16 cellular contexts compared by ENCODE assay signal in the genomic region with DNA sequence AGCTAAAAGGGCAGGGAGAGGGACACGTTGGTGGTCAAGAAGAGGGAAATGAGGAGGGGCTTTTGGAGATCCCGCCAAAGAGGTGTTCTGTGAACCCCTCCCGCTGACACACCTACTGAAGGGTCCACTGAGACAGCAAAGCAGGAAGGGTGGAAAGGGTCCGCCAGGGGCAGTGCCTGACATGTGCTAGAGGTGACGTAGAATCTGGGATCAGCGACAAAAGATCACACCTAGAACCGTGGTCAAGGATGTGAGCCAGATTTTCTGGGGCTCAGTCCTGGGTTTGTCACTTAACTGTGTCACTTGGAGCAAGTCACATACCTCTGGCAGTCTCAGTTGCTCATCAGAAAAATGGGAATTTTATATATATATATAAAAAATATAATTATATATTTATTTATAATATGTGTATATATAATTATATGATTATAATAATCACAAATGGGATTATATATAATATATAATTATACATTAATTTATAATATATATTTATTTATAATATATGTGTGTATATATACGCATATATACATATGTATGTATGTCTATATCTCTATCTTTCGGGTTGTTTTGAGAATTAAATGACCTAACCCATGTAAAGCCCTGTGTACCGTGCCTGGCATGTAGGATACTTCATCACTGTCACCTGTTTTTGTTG. TPM values are rescaled to one million over a fixed set of nuclear protein-coding genes. Genes with fewer than 3 reads are reported as not detected.
DNase-seq lines count a peak whose midpoint lies in the region; ATAC-seq, FAIRE-seq and TF ChIP-seq lines count a peak whose summit lies in the region.
"Had no signal": no experiment of that assay in that cellular context is flagged by ENCODE, and none has a peak within 500 bp of the region (broad histone marks: within the 10 kb centered on the region; RNA-seq: fewer than 3 reads in every experiment).

No MANE protein-coding gene starts in this region.

- H3K9me3 ChIP-seq in H1 (ENCODE audit: insufficient read depth in 2 of 2, low read depth in 1 of 2, low read length in 1 of 2) = no peaks in the 10 kb centered on the region
- H3K9me3 ChIP-seq in aorta (ENCODE audit: control insufficient read depth, low read length) = no peaks in the 10 kb centered on the region
- H3K9me3 ChIP-seq: A549, colonic mucosa, SJSA1, thoracic aorta had no signal

- TF ChIP-seq POLR2A in Raji (IDR thresholded peaks at IDR 0.05; ENCODE audit: insufficient read depth, low read depth, low read length) (0 out of 2 replicates have a peak, but pooled peaks have one; percentile 7), H1 (IDR thresholded peaks at IDR 0.05; ENCODE audit: control extremely low read depth in 1 of 2, low read depth in 2 of 2, low read length in 2 of 2) (no peak)

- no peak for TF ChIP-seq CTCF in H1 (IDR thresholded peaks at IDR 0.05; ENCODE audit: control extremely low read depth in 1 of 3, insufficient read depth in 1 of 3, low read depth in 1 of 3, low read length in 3 of 3)

- H3K27me3 Mint-ChIP-seq in activated CD4-positive, alpha-beta T cell treated with anti-CD3 and anti-CD28 coated beads, Interleukin-2, amount 10 ng/mL, durations not matched to agents 7 days and 5 days = no peaks in the 10 kb centered on the region
- no peaks in the 10 kb centered on the region for H3K27me3 Mint-ChIP-seq in stimulated activated memory B cell treated with anti-CD40 and anti-IgM and Interleukin-4, amounts not matched to agents 10 μg/mL and 1 μg/mL and 100 μg/mL, for 72 hours

- H3K4me1 Mint-ChIP-seq in activated CD4-positive, alpha-beta T cell treated with anti-CD3 and anti-CD28 coated beads, Interleukin-2, amount 10 ng/mL, durations not matched to agents 7 days and 5 days = peaks cover 77% of the 10 kb centered on the region
- H3K4me1 Mint-ChIP-seq in stimulated activated memory B cell treated with anti-CD40 and anti-IgM and Interleukin-4, amounts not matched to agents 10 μg/mL and 1 μg/mL and 100 μg/mL, for 72 hours = peaks cover 66% of the 10 kb centered on the region

- TF ChIP-seq EP300 in H1 (IDR thresholded peaks at IDR 0.05; ENCODE audit: borderline replicate concordance in 1 of 2, low read depth in 2 of 2, low read length in 2 of 2) = no peak

- WGBS in H1 (ENCODE audit: extremely low coverage in 1 of 2, insufficient coverage in 1 of 2, insufficient read length in 1 of 2, insufficient replicate concordance in 2 of 2, low coverage in 1 of 2, low lambda C conversion rate in 2 of 2, missing lambda C conversion rate in 1 of 2), 2 experiments = 80% methylated on average over 10 of the region's 10 CpGs; no CpG with 5 or more reads in 1 of the 2 experiments
- WGBS in aorta, 2 donors = 89 to 96% methylated on average over 10 of the region's 10 CpGs

- H2AK5ac ChIP-seq in H1 (ENCODE audit: low read depth, low read length) = no peak overlapping the region

- 0 out of 2 replicates have a peak overlapping the region, but pooled peaks have one; percentile 5 for H4K8ac ChIP-seq in H1 (ENCODE audit: extremely low read depth, insufficient read depth, low read length)

- peaks cover 3% of the 10 kb centered on the region for H3K9me3 Mint-ChIP-seq in activated CD4-positive, alpha-beta T cell treated with anti-CD3 and anti-CD28 coated beads, Interleukin-2, amount 10 ng/mL, durations not matched to agents 7 days and 5 days
- no peaks in the 10 kb centered on the region for H3K9me3 Mint-ChIP-seq in stimulated activated memory B cell treated with anti-CD40 and anti-IgM and Interleukin-4, amounts not matched to agents 10 μg/mL and 1 μg/mL and 100 μg/mL, for 72 hours

- H3K56ac ChIP-seq in H1 (replicated peaks; ENCODE audit: insufficient read length, low read depth, low read length) = no peak overlapping the region

- H2BK15ac ChIP-seq in H1 (ENCODE audit: low read length) = no peak overlapping the region

- H3K18ac ChIP-seq in H1 (ENCODE audit: extremely low read depth, low read length) = no peak overlapping the region

- H3K4me2 ChIP-seq in H1 (ENCODE audit: insufficient read depth in 1 of 2, low read depth in 2 of 2, low read length in 2 of 2) = no peak overlapping the region
- H3K4me2 ChIP-seq: A549 had no signal

- peaks cover 2% of the 10 kb centered on the region; the same call in 1 of the 2 replicates for H3K23me2 ChIP-seq in H1 (ENCODE audit: low read depth, low read length)

- H3K36me3 ChIP-seq in H1 (ENCODE audit: control insufficient read depth in 2 of 4, insufficient read depth in 4 of 4, low read length in 3 of 4) (no peaks in the 10 kb centered on the region), aorta (ENCODE audit: control insufficient read depth in 1 of 2, insufficient read depth in 2 of 2, low read length in 1 of 2) (no peaks in the 10 kb centered on the region)
- H3K36me3 ChIP-seq: colonic mucosa, SJSA1, thoracic aorta had no signal

- peaks cover 66% of the 10 kb centered on the region for H3K36me3 Mint-ChIP-seq in activated CD4-positive, alpha-beta T cell treated with anti-CD3 and anti-CD28 coated beads, Interleukin-2, amount 10 ng/mL, durations not matched to agents 7 days and 5 days (ENCODE audit: low read depth)
- H3K36me3 Mint-ChIP-seq in stimulated activated memory B cell treated with anti-CD40 and anti-IgM and Interleukin-4, amounts not matched to agents 10 μg/mL and 1 μg/mL and 100 μg/mL, for 72 hours = peaks cover 6% of the 10 kb centered on the region

- H2BK12ac ChIP-seq in H1 (ENCODE audit: low read depth, low read length) = no peak overlapping the region

- no peak for TF ChIP-seq RAD21 in H1 (IDR thresholded peaks at IDR 0.05 in 1 of 2, conservative IDR thresholded peaks at IDR 0.05 in 1 of 2; ENCODE audit: low read depth in 2 of 2, low read length in 2 of 2)

- peak overlapping the region; percentile 62 for H3K4me3 Mint-ChIP-seq in activated CD4-positive, alpha-beta T cell treated with anti-CD3 and anti-CD28 coated beads, Interleukin-2, amount 10 ng/mL, durations not matched to agents 7 days and 5 days
- H3K4me3 Mint-ChIP-seq in stimulated activated memory B cell treated with anti-CD40 and anti-IgM and Interleukin-4, amounts not matched to agents 10 μg/mL and 1 μg/mL and 100 μg/mL, for 72 hours = peak overlapping the region; percentile 16

- H3K27ac Mint-ChIP-seq in activated CD4-positive, alpha-beta T cell treated with anti-CD3 and anti-CD28 coated beads, Interleukin-2, amount 10 ng/mL, durations not matched to agents 7 days and 5 days = peak overlapping the region; percentile 99
- H3K27ac Mint-ChIP-seq in stimulated activated memory B cell treated with anti-CD40 and anti-IgM and Interleukin-4, amounts not matched to agents 10 μg/mL and 1 μg/mL and 100 μg/mL, for 72 hours = peak overlapping the region; percentile 96

- FAIRE-seq in H1 (lab: Jason Lieb, UNC) = no peak
- FAIRE-seq: A549 had no signal

- H4K5ac ChIP-seq in H1 (ENCODE audit: insufficient read length, low read depth, low read length) = no peak overlapping the region

- H3K4ac ChIP-seq in H1 (replicated peaks; ENCODE audit: insufficient read length, low read depth, low read length) = no peak overlapping the region

- no peak overlapping the region for H4K91ac ChIP-seq in H1 (replicated peaks; ENCODE audit: insufficient read length, low read length)

- POLR2A ChIA-PET in activated CD4-positive, alpha-beta T cell treated with anti-CD3 and anti-CD28 coated beads, Interleukin-2, amount 10 ng/mL, durations not matched to agents 7 days and 5 days (lab: Charles Lee) = interaction anchor here (0.6 to 3.7 kb wide), 4 partner anchors 18 to 1098 kb away, joined by 3 to 28 read pairs (median 4); a partner anchor contains a TSS
- POLR2A ChIA-PET in H1 (lab: Charles Lee; ENCODE audit: partially characterized antibody) = interaction anchor here (1.0 to 1.3 kb wide), 2 partner anchors 16 to 124 kb away, joined by 3 to 4 read pairs; no protein-coding TSS in a partner anchor

- H3K79me2 ChIP-seq in H1 (ENCODE audit: control insufficient read depth in 1 of 2, insufficient read depth in 2 of 2, low read length in 2 of 2) = no peaks in the 10 kb centered on the region

- H2AFZ ChIP-seq in H1 (ENCODE audit: low read length) = no peak overlapping the region

- no peak for ATAC-seq in stimulated activated memory B cell treated with anti-CD40 and anti-IgM and Interleukin-4, amounts not matched to agents 10 μg/mL and 1 μg/mL and 100 μg/mL, for 72 hours
- ATAC-seq in aorta (ENCODE audit: low FRiP score) (no peak), GM21381 (IDR thresholded peaks at IDR 0.05; ENCODE audit: unreplicated experiment) (no peak)
- ATAC-seq: A549 had no signal

- H2BK5ac ChIP-seq in H1 (ENCODE audit: low read depth, low read length) = no peak overlapping the region

- no peak overlapping the region for H3K14ac ChIP-seq in H1 (ENCODE audit: insufficient read length)

- CTCF ChIA-PET in activated CD4-positive, alpha-beta T cell treated with anti-CD3 and anti-CD28 coated beads, Interleukin-2, amount 10 ng/mL, durations not matched to agents 7 days and 5 days (lab: Charles Lee) = interaction anchor here (0.8 to 5.2 kb wide), 9 partner anchors 12 to 178 kb away, joined by 3 to 78 read pairs (median 6); a partner anchor contains a TSS
- CTCF ChIA-PET in H1 (lab: Charles Lee; ENCODE audit: partially characterized antibody) = interaction anchor here (0.8 to 1.4 kb wide), 4 partner anchors 18 to 104 kb away, joined by 3 to 5 read pairs (median 4); no protein-coding TSS in a partner anchor

- H2BK20ac ChIP-seq in H1 (ENCODE audit: low read length) = no peak overlapping the region

- H2BK120ac ChIP-seq in H1 (replicated peaks; ENCODE audit: low read depth, low read length) = no peak overlapping the region

- H3K27me3 ChIP-seq in H1 (replicated peaks in 1 of 4; ENCODE audit: control insufficient read depth in 3 of 4, extremely low read depth in 1 of 4, insufficient read depth in 3 of 4, low read length in 3 of 4) = no peaks in the 10 kb centered on the region
- no peaks in the 10 kb centered on the region for H3K27me3 ChIP-seq in aorta (ENCODE audit: control insufficient read depth in 1 of 2, insufficient read depth in 2 of 2, low read length in 1 of 2)
- H3K27me3 ChIP-seq: colonic mucosa, SJSA1 had no signal

- no peaks in the 10 kb centered on the region for H4K20me1 ChIP-seq in H1 (replicated peaks in 1 of 2; ENCODE audit: control insufficient read depth in 1 of 2, insufficient read depth in 2 of 2, low read length in 2 of 2)

- no peak overlapping the region for H3K9ac ChIP-seq in H1 (replicated peaks in 1 of 4; ENCODE audit: extremely low read depth in 1 of 4, low read depth in 3 of 4, low read length in 3 of 4)

- no peak for DNase-seq in activated CD4-positive, alpha-beta T cell treated with anti-CD3 and anti-CD28 coated beads, Interleukin-2, amount 10 ng/mL, durations not matched to agents 7 days and 5 days
- no peak for DNase-seq in activated CD4-positive, alpha-beta T cell treated with anti-CD3 and anti-CD28 coated beads for 48 hours
- DNase-seq in H1 (ENCODE audit: low read depth in 1 of 2, low spot score in 2 of 2) = peak in 1 of 2 experiments; percentile 34
- no peak for DNase-seq in amygdala (lab: John Stamatoyannopoulos, UW)
- no peak for DNase-seq in aorta
- DNase-seq: colonic mucosa, DMS153, midbrain, NCI-H69 had no signal

- intact Hi-C loops in aorta (cut with DNase I) = no loop called here

- no peaks in the 10 kb centered on the region for H3K79me1 ChIP-seq in H1 (ENCODE audit: low read depth, low read length)

- H3K27ac ChIP-seq in H1 (ENCODE audit: low read depth, low read length) (no peak overlapping the region), aorta (ENCODE audit: low read depth in 1 of 2, low read length in 2 of 2) (no peak overlapping the region)
- H3K27ac ChIP-seq: colonic mucosa, SJSA1, thoracic aorta, VCaP had no signal

- H3K23ac ChIP-seq in H1 (ENCODE audit: insufficient read length) = no peak overlapping the region

- no peak overlapping the region for H3K4me3 ChIP-seq in H1 (ENCODE audit: extremely low read depth in 1 of 4, insufficient read depth in 2 of 4, low read depth in 3 of 4, low read length in 4 of 4)
- H3K4me3 ChIP-seq in aorta (ENCODE audit: low read length in 2 of 2) = no peak overlapping the region
- H3K4me3 ChIP-seq: A549, colonic mucosa, SJSA1, thoracic aorta had no signal

- H3K4me1 ChIP-seq in H1 (replicated peaks in 1 of 4; ENCODE audit: control insufficient read depth in 3 of 4, insufficient read depth in 4 of 4, low read length in 3 of 4) (peaks cover 10 to 21% (median 14%) of the 10 kb centered on the region in 4 experiments; a peak in 6 of 7 replicates), aorta (ENCODE audit: control insufficient read depth in 1 of 2, insufficient read depth in 2 of 2, low read length in 2 of 2) (peaks cover 0 to 2% of the 10 kb centered on the region in 2 donors)

RNA-seq across cellular contexts. Expression of a gene that starts 34.9 kb away (rescaled TPM):
- total RNA-seq in activated CD4-positive, alpha-beta T cell treated with anti-CD3 and anti-CD28 coated beads, Interleukin-2, amount 10 ng/mL, durations not matched to agents 7 days and 5 days = 100 to 1,000 TPM; 190 to 201 TPM
- 267 and 271 TPM in 2 replicates for total RNA-seq in H1 (2021; fragmentation: NEBNext Ultra II Directional; extraction: Animal tissue kit (Norgen Biotek cat#: 25700))
- polyA plus RNA-seq in H1 (2011; rRNA removed) (152 and 251 TPM in 2 replicates), aorta (100 to 1,000 TPM; 234 to 461 TPM)
- polyA plus RNA-seq in H1 (2011; cell fraction: cytosol; rRNA removed) = 304 TPM
- 123 TPM for polyA plus RNA-seq in H1 (2011; cell fraction: nucleus; rRNA removed)
- polyA plus RNA-seq in H1 (2012, experiment 1 of 2) = 327 to 385 TPM (median 339 TPM) in 4 replicates
- polyA plus RNA-seq in H1 (2012, experiment 2 of 2) = 102 TPM
- 472 TPM for polyA plus RNA-seq in H1 (2013, experiment 1 of 2)
- 490 TPM for polyA plus RNA-seq in H1 (2013, experiment 2 of 2)
- polyA minus RNA-seq in H1 (2011; rRNA and poly(A)+ RNA removed) = 126 and 191 TPM in 2 replicates
- polyA minus RNA-seq in H1 (2011; cell fraction: cytosol; rRNA and poly(A)+ RNA removed) = 69.6 TPM
- 53.1 TPM for polyA minus RNA-seq in H1 (2011; cell fraction: nucleus; rRNA and poly(A)+ RNA removed)
- 100 to 1,000 TPM; 112 to 119 TPM for total RNA-seq in aorta
